Comparison of ENCODE assay signal across 14 cellular contexts in genomic region chr10:110887560-110887959, GRCh38.
"Had no signal": no experiment of that assay in that cellular context is flagged by ENCODE, and none has a peak within 500 bp of the region (broad histone marks: within the 10 kb centered on the region; RNA-seq: fewer than 3 reads in every experiment).

No MANE protein-coding gene starts in this region.

- ATAC-seq: activated T-cell treated with anti-CD3 and anti-CD28 coated beads, Interleukin-2, amount 50 U/mL, for 4 hours; sciatic nerve had no signal

- H3K27ac Mint-ChIP-seq: activated CD4-positive, alpha-beta T cell treated with anti-CD3 and anti-CD28 coated beads, Interleukin-2, amount 10 ng/mL, durations not matched to agents 24 days and 14 days had no signal

- FAIRE-seq: TTC549 had no signal

- H3K4me3 ChIP-seq: adrenal gland, spleen, tibial artery, uterus had no signal

- H3K4me3 Mint-ChIP-seq: activated CD4-positive, alpha-beta T cell treated with anti-CD3 and anti-CD28 coated beads, Interleukin-2, amount 10 ng/mL, durations not matched to agents 24 days and 14 days; activated T-cell treated with anti-CD3 and anti-CD28 coated beads, Interleukin-2, amount 50 U/mL, for 4 hours; neural crest cell had no signal

- H3K9me3 Mint-ChIP-seq: activated CD4-positive, alpha-beta T cell treated with anti-CD3 and anti-CD28 coated beads, Interleukin-2, amount 10 ng/mL, durations not matched to agents 24 days and 14 days; activated T-cell treated with anti-CD3 and anti-CD28 coated beads, Interleukin-2, amount 50 U/mL, for 4 hours; neural crest cell had no signal

- H3K9me3 ChIP-seq: adrenal gland, spleen, tibial artery, uterus had no signal

- H3K4me1 ChIP-seq: uterus had no signal

- H3K27me3 Mint-ChIP-seq: activated CD4-positive, alpha-beta T cell treated with anti-CD3 and anti-CD28 coated beads, Interleukin-2, amount 10 ng/mL, durations not matched to agents 24 days and 14 days had no signal

- H3K4me1 Mint-ChIP-seq: neural crest cell had no signal

- DNase-seq: activated CD4-positive, alpha-beta T cell treated with anti-CD3 and anti-CD28 coated beads, Interleukin-2, amount 10 ng/mL, durations not matched to agents 24 days and 14 days; activated CD4-positive, CD25-positive, alpha-beta regulatory T cell; activated gamma-delta T cell treated with Interleukin-2 at 50 U/mL for 16 hours; activated T-cell treated with anti-CD3 and anti-CD28 coated beads, Interleukin-2, amount 50 U/mL, for 4 hours; adrenal gland; foreskin melanocyte; mesendoderm; spleen; tibial artery; uterus had no signal

- H3K27ac ChIP-seq: adrenal gland, epithelial cell of prostate, tibial artery had no signal

- H3K27me3 ChIP-seq: adrenal gland, spleen, tibial artery, uterus had no signal
